ENCODE assay signal across 8 cellular contexts in genomic region chr12:128976120-128976519, GRCh38.
DNase-seq lines count a peak whose midpoint lies in the region; ATAC-seq lines count a peak whose summit lies in the region.

No MANE protein-coding gene starts in this region.

- peak; percentile 14 for DNase-seq in activated CD4-positive, alpha-beta memory T cell treated with anti-CD3 and anti-CD28 coated beads for 36 hours
- DNase-seq in activated CD4-positive, alpha-beta memory T cell treated with anti-CD3 and anti-CD28 coated beads, Interleukin-2, amount 10 ng/mL, durations not matched to agents 7 days and 5 days: no peak
- DNase-seq in T-helper 2 cell treated with Interferon-gamma antibody and Interleukin-4, amounts not matched to agents 5 μg/mL and 100 μg/mL, for 36 hours (ENCODE audit: low spot score): peak; percentile 33
- peak; percentile 11 to 30 for DNase-seq in stimulated activated naive CD8-positive, alpha-beta T cell treated with anti-CD3 and anti-CD28 coated beads, Interleukin-15, amount 100 ng/mL, for 72 hours
- no peak for DNase-seq in NCI-H2171 (lab: John Stamatoyannopoulos, UW)
- DNase-seq in NCI-H1417 treated with DMSO at 0.1 percent for 48 hours (lab: John Stamatoyannopoulos, UW): no peak

- H3K27me3 Mint-ChIP-seq in activated CD4-positive, alpha-beta memory T cell treated with anti-CD3 and anti-CD28 coated beads for 36 hours: peaks cover 22% of the 10 kb centered on the region
- no peaks in the 10 kb centered on the region for H3K27me3 Mint-ChIP-seq in activated CD4-positive, alpha-beta memory T cell treated with anti-CD3 and anti-CD28 coated beads, Interleukin-2, amount 10 ng/mL, durations not matched to agents 7 days and 5 days
- peaks cover 16% of the 10 kb centered on the region for H3K27me3 Mint-ChIP-seq in T-helper 2 cell treated with Interferon-gamma antibody and Interleukin-4, amounts not matched to agents 5 μg/mL and 100 μg/mL, for 36 hours (ENCODE audit: low read depth)
- peaks cover 89% of the 10 kb centered on the region for H3K27me3 Mint-ChIP-seq in stimulated activated naive CD8-positive, alpha-beta T cell treated with anti-CD3 and anti-CD28 coated beads, Interleukin-15, amount 100 ng/mL, for 72 hours

- H3K36me3 ChIP-seq in iPS-20b (ENCODE audit: insufficient read depth, low read depth, low read length): no peaks in the 10 kb centered on the region

- peaks cover 8% of the 10 kb centered on the region for H3K27me3 ChIP-seq in iPS-20b (ENCODE audit: insufficient read depth, low read length)

- peak overlapping the region; percentile 47 for H3K4me3 ChIP-seq in iPS-20b (ENCODE audit: low read length)

- no peak overlapping the region for H3K4me3 Mint-ChIP-seq in activated CD4-positive, alpha-beta memory T cell treated with anti-CD3 and anti-CD28 coated beads for 36 hours
- no peak overlapping the region for H3K4me3 Mint-ChIP-seq in activated CD4-positive, alpha-beta memory T cell treated with anti-CD3 and anti-CD28 coated beads, Interleukin-2, amount 10 ng/mL, durations not matched to agents 7 days and 5 days
- peak overlapping the region; percentile 49 for H3K4me3 Mint-ChIP-seq in T-helper 2 cell treated with Interferon-gamma antibody and Interleukin-4, amounts not matched to agents 5 μg/mL and 100 μg/mL, for 36 hours
- peak overlapping the region in 1 of 2 donors; percentile 18 for H3K4me3 Mint-ChIP-seq in stimulated activated naive CD8-positive, alpha-beta T cell treated with anti-CD3 and anti-CD28 coated beads, Interleukin-15, amount 100 ng/mL, for 72 hours

- H3K4me1 ChIP-seq in iPS-20b (ENCODE audit: insufficient read depth, low read length): peaks cover 8% of the 10 kb centered on the region; the same call in 1 of the 2 replicates

- H3K36me3 Mint-ChIP-seq in activated CD4-positive, alpha-beta memory T cell treated with anti-CD3 and anti-CD28 coated beads for 36 hours: no peaks in the 10 kb centered on the region
- H3K36me3 Mint-ChIP-seq in activated CD4-positive, alpha-beta memory T cell treated with anti-CD3 and anti-CD28 coated beads, Interleukin-2, amount 10 ng/mL, durations not matched to agents 7 days and 5 days (ENCODE audit: low read depth): no peaks in the 10 kb centered on the region
- H3K36me3 Mint-ChIP-seq in T-helper 2 cell treated with Interferon-gamma antibody and Interleukin-4, amounts not matched to agents 5 μg/mL and 100 μg/mL, for 36 hours (ENCODE audit: low read depth): no peaks in the 10 kb centered on the region

- intact Hi-C loops in activated CD4-positive, alpha-beta memory T cell treated with anti-CD3 and anti-CD28 coated beads for 36 hours (cut with micrococcal nuclease): no loop called here

- no peaks in the 10 kb centered on the region for H3K9me3 ChIP-seq in iPS-20b (ENCODE audit: insufficient read depth, low read depth, low read length)

- CTCF ChIA-PET in activated CD4-positive, alpha-beta memory T cell treated with anti-CD3 and anti-CD28 coated beads for 36 hours (lab: Charles Lee): no interaction called here
- CTCF ChIA-PET in activated CD4-positive, alpha-beta memory T cell treated with anti-CD3 and anti-CD28 coated beads, Interleukin-2, amount 10 ng/mL, durations not matched to agents 7 days and 5 days (lab: Charles Lee): no interaction called here

- no peaks in the 10 kb centered on the region for H3K4me1 Mint-ChIP-seq in activated CD4-positive, alpha-beta memory T cell treated with anti-CD3 and anti-CD28 coated beads for 36 hours (ENCODE audit: low read depth)
- H3K4me1 Mint-ChIP-seq in activated CD4-positive, alpha-beta memory T cell treated with anti-CD3 and anti-CD28 coated beads, Interleukin-2, amount 10 ng/mL, durations not matched to agents 7 days and 5 days: no peaks in the 10 kb centered on the region
- peaks cover 3% of the 10 kb centered on the region for H3K4me1 Mint-ChIP-seq in T-helper 2 cell treated with Interferon-gamma antibody and Interleukin-4, amounts not matched to agents 5 μg/mL and 100 μg/mL, for 36 hours (ENCODE audit: low read depth)
- no peaks in the 10 kb centered on the region for H3K4me1 Mint-ChIP-seq in stimulated activated naive CD8-positive, alpha-beta T cell treated with anti-CD3 and anti-CD28 coated beads, Interleukin-15, amount 100 ng/mL, for 72 hours

- no peaks in the 10 kb centered on the region for H3K9me3 Mint-ChIP-seq in activated CD4-positive, alpha-beta memory T cell treated with anti-CD3 and anti-CD28 coated beads for 36 hours
- H3K9me3 Mint-ChIP-seq in activated CD4-positive, alpha-beta memory T cell treated with anti-CD3 and anti-CD28 coated beads, Interleukin-2, amount 10 ng/mL, durations not matched to agents 7 days and 5 days: peaks cover 9% of the 10 kb centered on the region
- no peaks in the 10 kb centered on the region for H3K9me3 Mint-ChIP-seq in T-helper 2 cell treated with Interferon-gamma antibody and Interleukin-4, amounts not matched to agents 5 μg/mL and 100 μg/mL, for 36 hours
- no peaks in the 10 kb centered on the region for H3K9me3 Mint-ChIP-seq in stimulated activated naive CD8-positive, alpha-beta T cell treated with anti-CD3 and anti-CD28 coated beads, Interleukin-15, amount 100 ng/mL, for 72 hours

- H3K9ac ChIP-seq in iPS-20b (ENCODE audit: low read depth, low read length): no peak overlapping the region; the same call in 1 of the 2 replicates

- H3K27ac Mint-ChIP-seq in activated CD4-positive, alpha-beta memory T cell treated with anti-CD3 and anti-CD28 coated beads for 36 hours: no peak overlapping the region
- no peak overlapping the region for H3K27ac Mint-ChIP-seq in activated CD4-positive, alpha-beta memory T cell treated with anti-CD3 and anti-CD28 coated beads, Interleukin-2, amount 10 ng/mL, durations not matched to agents 7 days and 5 days
- no peak overlapping the region for H3K27ac Mint-ChIP-seq in T-helper 2 cell treated with Interferon-gamma antibody and Interleukin-4, amounts not matched to agents 5 μg/mL and 100 μg/mL, for 36 hours
- no peak overlapping the region for H3K27ac Mint-ChIP-seq in stimulated activated naive CD8-positive, alpha-beta T cell treated with anti-CD3 and anti-CD28 coated beads, Interleukin-15, amount 100 ng/mL, for 72 hours

- peak; percentile 49 for ATAC-seq in stimulated activated naive CD8-positive, alpha-beta T cell treated with anti-CD3 and anti-CD28 coated beads, Interleukin-15, amount 100 ng/mL, for 72 hours
- ATAC-seq in HG02571 (IDR thresholded peaks at IDR 0.05; ENCODE audit: unreplicated experiment): no peak

- POLR2A ChIA-PET in activated CD4-positive, alpha-beta memory T cell treated with anti-CD3 and anti-CD28 coated beads for 36 hours (lab: Charles Lee): interaction anchor here (0.6 kb wide), 1 partner anchor 71 kb away, joined by 3 read pairs; no protein-coding TSS in a partner anchor
- POLR2A ChIA-PET in activated CD4-positive, alpha-beta memory T cell treated with anti-CD3 and anti-CD28 coated beads, Interleukin-2, amount 10 ng/mL, durations not matched to agents 7 days and 5 days (lab: Charles Lee): no interaction called here

- no peak overlapping the region for H3K27ac ChIP-seq in iPS-20b (ENCODE audit: low read length)

Comparison
In these comparisons a context has a peak if more than half of its experiments do, and no peak if none do; other contexts are left out.
1. DNase-seq: peak in activated CD4-positive, alpha-beta memory T cell treated with anti-CD3 and anti-CD28 coated beads for 36 hours (single experiment), T-helper 2 cell treated with Interferon-gamma antibody and Interleukin-4, amounts not matched to agents 5 μg/mL and 100 μg/mL, for 36 hours (single experiment) and stimulated activated naive CD8-positive, alpha-beta T cell treated with anti-CD3 and anti-CD28 coated beads, Interleukin-15, amount 100 ng/mL, for 72 hours (2 of 2); none in activated CD4-positive, alpha-beta memory T cell treated with anti-CD3 and anti-CD28 coated beads, Interleukin-2, amount 10 ng/mL, durations not matched to agents 7 days and 5 days (single experiment), NCI-H2171 (single experiment) and NCI-H1417 treated with DMSO at 0.1 percent for 48 hours (single experiment).